ENCODE assay signal across 1 cellular context in the genomic region with DNA sequence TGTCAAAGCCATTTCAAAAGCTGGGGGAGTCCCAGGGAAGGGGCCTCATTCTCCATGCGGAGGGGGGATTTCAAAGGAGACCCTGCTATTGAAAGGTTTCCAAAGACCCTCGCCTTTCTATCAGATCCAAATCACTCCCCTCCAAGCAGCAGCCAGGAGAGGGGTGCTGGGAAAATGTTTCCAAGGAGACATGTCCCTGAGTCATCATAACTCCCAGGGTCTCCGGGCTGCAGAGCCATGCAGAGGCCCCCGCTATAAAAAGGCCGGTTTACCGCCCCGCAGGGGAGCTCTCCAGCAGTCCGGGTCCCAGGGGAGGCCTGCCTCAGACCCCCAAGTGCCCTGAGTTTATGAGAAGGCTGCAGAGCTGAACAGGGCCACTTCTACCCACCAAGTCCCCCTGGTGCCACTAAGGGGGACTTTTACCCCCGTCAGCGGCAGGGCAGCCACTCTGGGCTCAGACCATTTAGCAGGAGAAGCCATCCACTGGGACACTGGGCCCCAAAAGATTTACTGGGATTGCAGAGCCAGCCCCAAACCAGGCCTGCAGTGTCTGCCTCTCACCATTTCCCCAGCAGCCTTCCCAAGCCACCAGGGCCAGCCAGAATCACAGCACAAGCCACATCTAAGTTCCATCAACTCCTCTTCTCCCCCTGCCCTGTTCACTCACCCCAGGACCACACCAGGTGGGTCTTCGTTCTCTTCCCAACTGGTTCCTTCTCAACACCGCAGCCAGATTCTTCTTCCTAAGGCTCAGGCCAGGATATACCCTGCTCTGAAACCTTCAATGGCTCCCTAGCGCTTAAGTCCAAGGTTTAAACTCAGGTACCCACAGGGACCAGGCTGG.
TF ChIP-seq lines count a peak whose summit lies in the region.

No MANE protein-coding gene starts in this region.

TF ChIP-seq in K562, 482 proteins besides CTCF, POLR2A, EP300 and RAD21 (continued from another document):
- TF ChIP-seq, protein P1, sequence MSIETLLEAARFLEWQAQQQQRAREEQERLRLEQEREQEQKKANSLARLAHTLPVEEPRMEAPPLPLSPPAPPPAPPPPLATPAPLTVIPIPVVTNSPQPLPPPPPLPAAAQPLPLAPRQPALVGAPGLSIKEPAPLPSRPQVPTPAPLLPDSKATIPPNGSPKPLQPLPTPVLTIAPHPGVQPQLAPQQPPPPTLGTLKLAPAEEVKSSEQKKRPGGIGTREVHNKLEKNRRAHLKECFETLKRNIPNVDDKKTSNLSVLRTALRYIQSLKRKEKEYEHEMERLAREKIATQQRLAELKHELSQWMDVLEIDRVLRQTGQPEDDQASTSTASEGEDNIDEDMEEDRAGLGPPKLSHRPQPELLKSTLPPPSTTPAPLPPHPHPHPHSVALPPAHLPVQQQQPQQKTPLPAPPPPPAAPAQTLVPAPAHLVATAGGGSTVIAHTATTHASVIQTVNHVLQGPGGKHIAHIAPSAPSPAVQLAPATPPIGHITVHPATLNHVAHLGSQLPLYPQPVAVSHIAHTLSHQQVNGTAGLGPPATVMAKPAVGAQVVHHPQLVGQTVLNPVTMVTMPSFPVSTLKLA (conservative IDR thresholded peaks at IDR 0.05), result no peak
- TF ChIP-seq, protein P2, sequence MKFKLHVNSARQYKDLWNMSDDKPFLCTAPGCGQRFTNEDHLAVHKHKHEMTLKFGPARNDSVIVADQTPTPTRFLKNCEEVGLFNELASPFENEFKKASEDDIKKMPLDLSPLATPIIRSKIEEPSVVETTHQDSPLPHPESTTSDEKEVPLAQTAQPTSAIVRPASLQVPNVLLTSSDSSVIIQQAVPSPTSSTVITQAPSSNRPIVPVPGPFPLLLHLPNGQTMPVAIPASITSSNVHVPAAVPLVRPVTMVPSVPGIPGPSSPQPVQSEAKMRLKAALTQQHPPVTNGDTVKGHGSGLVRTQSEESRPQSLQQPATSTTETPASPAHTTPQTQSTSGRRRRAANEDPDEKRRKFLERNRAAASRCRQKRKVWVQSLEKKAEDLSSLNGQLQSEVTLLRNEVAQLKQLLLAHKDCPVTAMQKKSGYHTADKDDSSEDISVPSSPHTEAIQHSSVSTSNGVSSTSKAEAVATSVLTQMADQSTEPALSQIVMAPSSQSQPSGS (CRISPR knock-in tag; IDR thresholded peaks at IDR 0.05), result no peak
- TF ChIP-seq ZNF695 (CRISPR knock-in tag; IDR thresholded peaks at IDR 0.05) (no peak), C11orf30 (IDR thresholded peaks at IDR 0.05; ENCODE audit: low read depth) (no peak), JUN (IDR thresholded peaks at IDR 0.05; ENCODE audit: borderline replicate concordance, low read depth, low read length) (no peak), JUN (CRISPR knock-in tag; IDR thresholded peaks at IDR 0.05; ENCODE audit: borderline replicate concordance) (no peak), MXI1 (IDR thresholded peaks at IDR 0.05; ENCODE audit: low read depth, low read length) (no peak)
- TF ChIP-seq, protein P3, sequence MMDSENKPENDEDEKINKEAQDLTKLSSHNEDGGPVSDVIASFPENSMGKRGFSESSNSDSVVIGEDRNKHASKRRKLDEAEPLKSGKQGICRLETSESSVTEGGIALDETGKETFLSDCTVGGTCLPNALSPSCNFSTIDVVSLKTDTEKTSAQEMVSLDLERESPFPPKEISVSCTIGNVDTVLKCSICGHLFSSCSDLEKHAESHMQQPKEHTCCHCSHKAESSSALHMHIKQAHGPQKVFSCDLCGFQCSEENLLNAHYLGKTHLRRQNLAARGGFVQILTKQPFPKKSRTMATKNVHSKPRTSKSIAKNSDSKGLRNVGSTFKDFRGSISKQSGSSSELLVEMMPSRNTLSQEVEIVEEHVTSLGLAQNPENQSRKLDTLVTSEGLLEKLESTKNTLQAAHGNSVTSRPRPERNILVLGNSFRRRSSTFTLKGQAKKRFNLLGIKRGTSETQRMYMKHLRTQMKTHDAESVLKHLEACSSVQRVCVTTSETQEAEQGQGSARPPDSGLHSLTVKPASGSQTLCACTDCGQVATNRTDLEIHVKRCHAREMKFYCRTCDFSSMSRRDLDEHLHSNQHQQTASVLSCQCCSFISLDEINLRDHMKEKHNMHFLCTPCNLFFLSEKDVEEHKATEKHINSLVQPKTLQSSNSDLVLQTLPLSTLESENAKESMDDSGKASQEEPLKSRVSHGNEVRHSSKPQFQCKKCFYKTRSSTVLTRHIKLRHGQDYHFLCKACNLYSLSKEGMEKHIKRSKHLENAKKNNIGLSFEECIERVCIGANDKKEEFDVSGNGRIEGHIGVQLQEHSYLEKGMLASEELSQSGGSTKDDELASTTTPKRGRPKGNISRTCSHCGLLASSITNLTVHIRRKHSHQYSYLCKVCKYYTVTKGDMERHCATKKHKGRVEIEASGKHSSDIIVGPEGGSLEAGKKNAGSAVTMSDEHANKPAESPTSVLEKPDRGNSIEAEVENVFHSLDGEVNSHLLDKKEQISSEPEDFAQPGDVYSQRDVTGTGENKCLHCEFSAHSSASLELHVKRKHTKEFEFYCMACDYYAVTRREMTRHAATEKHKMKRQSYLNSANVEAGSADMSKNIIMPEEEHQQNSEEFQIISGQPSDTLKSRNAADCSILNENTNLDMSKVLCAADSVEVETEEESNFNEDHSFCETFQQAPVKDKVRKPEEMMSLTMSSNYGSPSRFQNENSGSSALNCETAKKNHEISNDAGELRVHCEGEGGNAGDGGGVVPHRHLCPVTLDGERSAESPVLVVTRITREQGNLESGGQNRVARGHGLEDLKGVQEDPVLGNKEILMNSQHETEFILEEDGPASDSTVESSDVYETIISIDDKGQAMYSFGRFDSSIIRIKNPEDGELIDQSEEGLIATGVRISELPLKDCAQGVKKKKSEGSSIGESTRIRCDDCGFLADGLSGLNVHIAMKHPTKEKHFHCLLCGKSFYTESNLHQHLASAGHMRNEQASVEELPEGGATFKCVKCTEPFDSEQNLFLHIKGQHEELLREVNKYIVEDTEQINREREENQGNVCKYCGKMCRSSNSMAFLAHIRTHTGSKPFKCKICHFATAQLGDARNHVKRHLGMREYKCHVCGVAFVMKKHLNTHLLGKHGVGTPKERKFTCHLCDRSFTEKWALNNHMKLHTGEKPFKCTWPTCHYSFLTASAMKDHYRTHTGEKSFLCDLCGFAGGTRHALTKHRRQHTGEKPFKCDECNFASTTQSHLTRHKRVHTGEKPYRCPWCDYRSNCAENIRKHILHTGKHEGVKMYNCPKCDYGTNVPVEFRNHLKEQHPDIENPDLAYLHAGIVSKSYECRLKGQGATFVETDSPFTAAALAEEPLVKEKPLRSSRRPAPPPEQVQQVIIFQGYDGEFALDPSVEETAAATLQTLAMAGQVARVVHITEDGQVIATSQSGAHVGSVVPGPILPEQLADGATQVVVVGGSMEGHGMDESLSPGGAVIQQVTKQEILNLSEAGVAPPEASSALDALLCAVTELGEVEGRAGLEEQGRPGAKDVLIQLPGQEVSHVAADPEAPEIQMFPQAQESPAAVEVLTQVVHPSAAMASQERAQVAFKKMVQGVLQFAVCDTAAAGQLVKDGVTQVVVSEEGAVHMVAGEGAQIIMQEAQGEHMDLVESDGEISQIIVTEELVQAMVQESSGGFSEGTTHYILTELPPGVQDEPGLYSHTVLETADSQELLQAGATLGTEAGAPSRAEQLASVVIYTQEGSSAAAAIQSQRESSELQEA (IDR thresholded peaks at IDR 0.05; ENCODE audit: low read depth), result no peak
- TF ChIP-seq, protein P4, sequence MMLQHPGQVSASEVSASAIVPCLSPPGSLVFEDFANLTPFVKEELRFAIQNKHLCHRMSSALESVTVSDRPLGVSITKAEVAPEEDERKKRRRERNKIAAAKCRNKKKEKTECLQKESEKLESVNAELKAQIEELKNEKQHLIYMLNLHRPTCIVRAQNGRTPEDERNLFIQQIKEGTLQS (IDR thresholded peaks at IDR 0.05), result no peak
- TF ChIP-seq, protein P4 (CRISPR knock-in tag; conservative IDR thresholded peaks at IDR 0.05), result no peak
